27 cellular contexts compared by ENCODE assay signal in genomic region chr3:161177996-161178395, GRCh38.
DNase-seq lines count a peak whose midpoint lies in the region; ATAC-seq lines count a peak whose summit lies in the region.
"Had no signal": no experiment of that assay in that cellular context is flagged by ENCODE, and none has a peak within 500 bp of the region (broad histone marks: within the 10 kb centered on the region; RNA-seq: fewer than 3 reads in every experiment).

No MANE protein-coding gene starts in this region.

- DNase-seq in NCI-H1417 (lab: John Stamatoyannopoulos, UW), result peak in 2 of 3 experiments; percentile 16 to 64
- no peak for DNase-seq in NCI-H1417 treated with DMSO at 0.1 percent for 48 hours (lab: John Stamatoyannopoulos, UW)
- DNase-seq in NCI-H69 (lab: John Stamatoyannopoulos, UW), result peak; percentile 94
- peak; percentile 91 for DNase-seq in brain pericyte (ENCODE audit: low read depth, low spot score)
- no peak for DNase-seq in T-helper 2 cell
- DNase-seq in HK-2 (ENCODE audit: unreplicated experiment), result no peak
- DNase-seq: 8988T; activated CD4-positive, alpha-beta memory T cell treated with anti-CD3 and anti-CD28 coated beads for 36 hours; activated CD8-positive, alpha-beta memory T cell treated with anti-CD3 and anti-CD28 coated beads, Interleukin-2, amount 50 U/mL, for 4 hours; activated naive CD4-positive, alpha-beta T cell treated with anti-CD3 and anti-CD28 coated beads for 36 hours; endodermal cell; foreskin keratinocyte; heart right ventricle; left cardiac atrium; mammary epithelial cell; NCI-H1436; NCI-H526; pancreas; stimulated activated CD4-positive, alpha-beta T cell treated with anti-CD3 and anti-CD28 coated beads, Interleukin-4, amount 100 ng/mL, for 4 hours; substantia nigra had no signal

- ATAC-seq in HG02840 (IDR thresholded peaks at IDR 0.05; ENCODE audit: low FRiP score, unreplicated experiment), result no peak
- no peak for ATAC-seq in HG03095 (IDR thresholded peaks at IDR 0.05; ENCODE audit: unreplicated experiment)
- ATAC-seq: activated CD4-positive, CD25-positive, alpha-beta regulatory T cell treated with anti-CD3 and anti-CD28 coated beads, Interleukin-2, amount 50 U/mL, for 24 hours; esophagus mucosa; foreskin keratinocyte; HCT116; heart right ventricle; left cardiac atrium; pancreas; sciatic nerve; stimulated activated memory B cell treated with anti-CD40 and anti-IgM and Interleukin-4, amounts not matched to agents 10 μg/mL and 1 μg/mL and 100 μg/mL, for 72 hours had no signal

Comparison
In these comparisons a context has a peak if more than half of its experiments do, and no peak if none do; other contexts are left out.
1. DNase-seq: peak in NCI-H1417 (2 of 3), NCI-H69 (single experiment) and brain pericyte (single experiment); none in NCI-H1417 treated with DMSO at 0.1 percent for 48 hours (single experiment), T-helper 2 cell (0 of 5) and HK-2 (single experiment).